8 cellular contexts compared by ENCODE assay signal in genomic region chr15:46312133-46312740, GRCh38.
DNase-seq lines count a peak whose midpoint lies in the region; ATAC-seq and TF ChIP-seq lines count a peak whose summit lies in the region.

No MANE protein-coding gene starts in this region.

- no peaks in the 10 kb centered on the region for H3K79me2 ChIP-seq in DOHH2 (ENCODE audit: control insufficient read depth, low read length)
- H3K79me2 ChIP-seq in OCI-LY7 (ENCODE audit: insufficient read depth, low read depth, low read length), result no peaks in the 10 kb centered on the region

- H3K27ac Mint-ChIP-seq in activated T-cell treated with anti-CD3 and anti-CD28 coated beads, Interleukin-2, amount 50 U/mL, for 24 hours, result no peak overlapping the region

- no peak for TF ChIP-seq POLR2A in upper lobe of left lung (IDR thresholded peaks at IDR 0.05)

- 14 to 17% methylated on average over 2 of the region's 2 CpGs for WGBS in upper lobe of left lung, 2 donors

- CTCF ChIA-PET in OCI-LY7 (lab: Charles Lee; ENCODE audit: unreplicated experiment), result no interaction called here

- intact Hi-C loops in OCI-LY7 (cut with micrococcal nuclease; ENCODE audit: unreplicated experiment), result loop anchor here (5.0 to 10.0 kb wide), 2 partner anchors 600 to 1673 kb away; no protein-coding TSS in a partner anchor

- TF ChIP-seq EP300 in upper lobe of left lung (IDR thresholded peaks at IDR 0.05), result no peak

- ATAC-seq in GM21529 (IDR thresholded peaks at IDR 0.05; ENCODE audit: unreplicated experiment), result peak; percentile 97
- peak; percentile 77 to 89 for ATAC-seq in upper lobe of left lung (ENCODE audit: low FRiP score in 2 of 2)

- no peaks in the 10 kb centered on the region for H3K4me1 Mint-ChIP-seq in activated T-cell treated with anti-CD3 and anti-CD28 coated beads, Interleukin-2, amount 50 U/mL, for 24 hours (ENCODE audit: low read depth)

- POLR2A ChIA-PET in OCI-LY7 (lab: Charles Lee), result interaction anchor here (0.7 to 1.3 kb wide), 2 partner anchors 13 to 14 kb away, joined by 3 to 4 read pairs; no protein-coding TSS in a partner anchor

- H3K9me2 ChIP-seq in DOHH2 (replicated peaks; ENCODE audit: control insufficient read depth, low read length), result no peaks in the 10 kb centered on the region
- H3K9me2 ChIP-seq in OCI-LY7 (ENCODE audit: insufficient read depth, low read length), result no peaks in the 10 kb centered on the region

- H3K36me3 Mint-ChIP-seq in activated T-cell treated with anti-CD3 and anti-CD28 coated beads, Interleukin-2, amount 50 U/mL, for 24 hours (ENCODE audit: low read depth), result no peaks in the 10 kb centered on the region

- H2AFZ ChIP-seq in OCI-LY7 (ENCODE audit: low read length), result no peak overlapping the region

- H3K9me3 ChIP-seq in DOHH2 (ENCODE audit: control insufficient read depth, insufficient read depth, low read length) (no peaks in the 10 kb centered on the region), OCI-LY7 (ENCODE audit: low read length) (no peaks in the 10 kb centered on the region), neutrophil (no peaks in the 10 kb centered on the region), upper lobe of left lung (no peaks in the 10 kb centered on the region)

- no peak overlapping the region for H3K27ac ChIP-seq in DOHH2 (ENCODE audit: low read depth, low read length)
- no peak overlapping the region for H3K27ac ChIP-seq in OCI-LY7 (ENCODE audit: low read depth, low read length, poor library complexity, severe bottlenecking)
- H3K27ac ChIP-seq in neutrophil, result no peak overlapping the region
- no peak overlapping the region for H3K27ac ChIP-seq in upper lobe of left lung

- no peaks in the 10 kb centered on the region for H4K20me1 ChIP-seq in DOHH2 (ENCODE audit: control insufficient read depth, insufficient read depth, low read depth, low read length)
- H4K20me1 ChIP-seq in OCI-LY7 (ENCODE audit: insufficient read depth, low read length), result no peaks in the 10 kb centered on the region

- DNase-seq in HuH-7.5 (ENCODE audit: low spot score) (peak; percentile 10), OCI-LY7 (ENCODE audit: low spot score) (peak; percentile 69), fibroblast of villous mesenchyme (ENCODE audit: low read depth) (peak; percentile 47), upper lobe of left lung (peak in 1 of 2 donors; percentile 44)
- DNase-seq in activated T-cell treated with anti-CD3 and anti-CD28 coated beads, Interleukin-2, amount 50 U/mL, for 24 hours, result peak; percentile 61

- H3K4me1 ChIP-seq in DOHH2 (ENCODE audit: control insufficient read depth, low read length), result no peaks in the 10 kb centered on the region
- no peaks in the 10 kb centered on the region for H3K4me1 ChIP-seq in OCI-LY7 (ENCODE audit: insufficient read depth, low read length, poor library complexity, severe bottlenecking)
- H3K4me1 ChIP-seq in neutrophil (ENCODE audit: control insufficient read depth in 1 of 2, insufficient read depth in 1 of 2, low read depth in 1 of 2, low read length in 1 of 2), result no peaks in the 10 kb centered on the region
- no peaks in the 10 kb centered on the region for H3K4me1 ChIP-seq in upper lobe of left lung

- no peaks in the 10 kb centered on the region for H3F3A ChIP-seq in DOHH2 (ENCODE audit: control insufficient read depth, insufficient read depth)

- H3K36me3 ChIP-seq in DOHH2 (ENCODE audit: control insufficient read depth, low read length) (no peaks in the 10 kb centered on the region), OCI-LY7 (ENCODE audit: insufficient read depth, low read length) (no peaks in the 10 kb centered on the region), neutrophil (no peaks in the 10 kb centered on the region), upper lobe of left lung (no peaks in the 10 kb centered on the region)

- H3K4me2 ChIP-seq in DOHH2 (ENCODE audit: low read length) (no peak overlapping the region), OCI-LY7 (ENCODE audit: low read length) (no peak overlapping the region)

- H3K27me3 Mint-ChIP-seq in activated T-cell treated with anti-CD3 and anti-CD28 coated beads, Interleukin-2, amount 50 U/mL, for 24 hours, result no peaks in the 10 kb centered on the region

- no peak overlapping the region for H3K4me3 Mint-ChIP-seq in activated T-cell treated with anti-CD3 and anti-CD28 coated beads, Interleukin-2, amount 50 U/mL, for 24 hours

- TF ChIP-seq CTCF in DOHH2 (IDR thresholded peaks at IDR 0.05; ENCODE audit: low read depth, low read length, poor library complexity, severe bottlenecking), result peak; percentile 87
- peak; percentile 90 for TF ChIP-seq CTCF in OCI-LY7 (conservative IDR thresholded peaks at IDR 0.05; ENCODE audit: low read length)
- TF ChIP-seq CTCF in fibroblast of villous mesenchyme (IDR thresholded peaks at IDR 0.05; ENCODE audit: insufficient read depth, low read depth, low read length), result peak; percentile 90
- peak; percentile 21 for TF ChIP-seq CTCF in neutrophil (IDR thresholded peaks at IDR 0.05)
- TF ChIP-seq CTCF in upper lobe of left lung (IDR thresholded peaks at IDR 0.05), result peak; percentile 39 to 75 (median 60)

- H3K27me3 ChIP-seq in DOHH2 (ENCODE audit: control insufficient read depth, low read length) (no peaks in the 10 kb centered on the region), neutrophil (no peaks in the 10 kb centered on the region), upper lobe of left lung (no peaks in the 10 kb centered on the region)

- H3K9me3 Mint-ChIP-seq in activated T-cell treated with anti-CD3 and anti-CD28 coated beads, Interleukin-2, amount 50 U/mL, for 24 hours, result no peaks in the 10 kb centered on the region

- H3K4me3 ChIP-seq in DOHH2 (ENCODE audit: low read length) (no peak overlapping the region), OCI-LY7 (ENCODE audit: low read depth, low read length, poor library complexity, severe bottlenecking) (no peak overlapping the region), fibroblast of villous mesenchyme (ENCODE audit: low read depth, low read length) (no peak overlapping the region), neutrophil (ENCODE audit: low read depth in 1 of 2, low read length in 1 of 2) (no peak overlapping the region), upper lobe of left lung (no peak overlapping the region)

- BruUV-seq in OCI-LY7 (replicated peaks; lab: Mats Ljungman, UMichigan), result no TSS peak

Comparison
In these comparisons a context has a peak if more than half of its experiments do, and no peak if none do; other contexts are left out.
1. CTCF ChIP-seq: peak in every context shown above with its lines; median percentile 90 in OCI-LY7; 90 in fibroblast of villous mesenchyme; 87 in DOHH2; 60 in upper lobe of left lung; 21 in neutrophil.